In the genomic region with DNA sequence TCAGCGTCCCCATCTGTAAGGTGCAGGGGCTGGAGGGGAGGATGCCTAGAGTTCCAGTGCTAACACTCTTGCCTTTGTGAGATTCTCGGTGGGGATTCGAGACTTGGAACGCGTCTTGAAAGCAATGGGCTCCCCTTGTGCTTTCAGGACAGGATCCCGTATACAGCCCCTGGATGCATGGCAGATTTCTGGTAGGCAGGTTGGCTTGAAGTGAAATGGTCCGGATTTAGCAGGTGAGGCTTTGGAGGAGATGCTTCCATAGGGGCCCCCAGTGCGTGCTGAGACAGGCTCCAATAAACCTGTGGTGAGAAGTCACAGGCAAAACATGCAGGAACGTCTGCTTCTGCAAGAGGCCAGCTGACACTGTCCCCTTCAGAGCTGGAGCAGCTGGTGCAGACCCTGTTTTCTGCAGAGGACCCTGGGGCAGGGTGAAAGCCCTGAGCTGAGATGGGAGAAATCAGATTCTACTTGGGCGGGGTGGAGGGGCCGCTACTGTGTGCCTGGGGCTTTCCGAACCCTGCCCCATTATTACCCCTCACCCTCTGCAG, we compare ENCODE assay signal across 16 cellular contexts.
A peak's percentile ranks its signal among the peaks of the same experiment; 100 is the strongest.
DNase-seq lines count a peak whose midpoint lies in the region; TF ChIP-seq lines count a peak whose summit lies in the region.
"Had no signal": no experiment of that assay in that cellular context is flagged by ENCODE, and none has a peak within 500 bp of the region (broad histone marks: within the 10 kb centered on the region; RNA-seq: fewer than 3 reads in every experiment).

No MANE protein-coding gene starts in this region.

- CTCF ChIA-PET in activated CD4-positive, alpha-beta memory T cell treated with anti-CD3 and anti-CD28 coated beads, Interleukin-2, amount 10 ng/mL, durations not matched to agents 7 days and 5 days (lab: Charles Lee): no interaction called here
- CTCF ChIA-PET in activated CD4-positive, alpha-beta memory T cell treated with anti-CD3 and anti-CD28 coated beads for 36 hours (lab: Charles Lee): no interaction called here

- H3K27me3 Mint-ChIP-seq in activated CD4-positive, alpha-beta memory T cell treated with anti-CD3 and anti-CD28 coated beads, Interleukin-2, amount 10 ng/mL, durations not matched to agents 7 days and 5 days: peaks cover 12% of the 10 kb centered on the region
- peaks cover 31% of the 10 kb centered on the region for H3K27me3 Mint-ChIP-seq in activated CD4-positive, alpha-beta memory T cell treated with anti-CD3 and anti-CD28 coated beads for 36 hours
- H3K27me3 Mint-ChIP-seq in glutamatergic neuron (ENCODE audit: unreplicated experiment): peaks cover 2% of the 10 kb centered on the region

- no peak overlapping the region for H3K4me3 ChIP-seq in spleen
- H3K4me3 ChIP-seq: BLaER1 had no signal

- no peak overlapping the region for H3K4me3 Mint-ChIP-seq in activated CD4-positive, alpha-beta memory T cell treated with anti-CD3 and anti-CD28 coated beads, Interleukin-2, amount 10 ng/mL, durations not matched to agents 7 days and 5 days
- H3K4me3 Mint-ChIP-seq in activated CD4-positive, alpha-beta memory T cell treated with anti-CD3 and anti-CD28 coated beads for 36 hours: no peak overlapping the region
- H3K4me3 Mint-ChIP-seq in glutamatergic neuron (ENCODE audit: unreplicated experiment): no peak overlapping the region
- H3K4me3 Mint-ChIP-seq: CD8-positive, alpha-beta T cell had no signal

- H3K27ac Mint-ChIP-seq in activated CD4-positive, alpha-beta memory T cell treated with anti-CD3 and anti-CD28 coated beads, Interleukin-2, amount 10 ng/mL, durations not matched to agents 7 days and 5 days: no peak overlapping the region
- no peak overlapping the region for H3K27ac Mint-ChIP-seq in activated CD4-positive, alpha-beta memory T cell treated with anti-CD3 and anti-CD28 coated beads for 36 hours
- H3K27ac Mint-ChIP-seq in glutamatergic neuron (ENCODE audit: unreplicated experiment): no peak overlapping the region
- H3K27ac Mint-ChIP-seq: CD8-positive, alpha-beta T cell had no signal

- TF ChIP-seq POLR2A in spleen (IDR thresholded peaks at IDR 0.05): no peak

- 82 to 87% (median 84%) methylated on average over 12 of the region's 12 CpGs for WGBS in spleen, 5 donors

- H3K27ac ChIP-seq in spleen: no peak overlapping the region
- H3K27ac ChIP-seq: BLaER1 had no signal

- POLR2A ChIA-PET in activated CD4-positive, alpha-beta memory T cell treated with anti-CD3 and anti-CD28 coated beads, Interleukin-2, amount 10 ng/mL, durations not matched to agents 7 days and 5 days (lab: Charles Lee): no interaction called here
- POLR2A ChIA-PET in activated CD4-positive, alpha-beta memory T cell treated with anti-CD3 and anti-CD28 coated beads for 36 hours (lab: Charles Lee): no interaction called here

- no peaks in the 10 kb centered on the region for H3K9me3 Mint-ChIP-seq in activated CD4-positive, alpha-beta memory T cell treated with anti-CD3 and anti-CD28 coated beads, Interleukin-2, amount 10 ng/mL, durations not matched to agents 7 days and 5 days
- peaks cover 2% of the 10 kb centered on the region for H3K9me3 Mint-ChIP-seq in activated CD4-positive, alpha-beta memory T cell treated with anti-CD3 and anti-CD28 coated beads for 36 hours
- peaks cover 15% of the 10 kb centered on the region for H3K9me3 Mint-ChIP-seq in glutamatergic neuron (ENCODE audit: unreplicated experiment)
- H3K9me3 Mint-ChIP-seq: CD8-positive, alpha-beta T cell had no signal

- H3K9me3 ChIP-seq in spleen: peaks cover 0 to 3% (median 0%) of the 10 kb centered on the region in 8 donors
- H3K9me3 ChIP-seq: BLaER1 had no signal

- H3K36me3 Mint-ChIP-seq in activated CD4-positive, alpha-beta memory T cell treated with anti-CD3 and anti-CD28 coated beads, Interleukin-2, amount 10 ng/mL, durations not matched to agents 7 days and 5 days (ENCODE audit: low read depth): no peaks in the 10 kb centered on the region
- no peaks in the 10 kb centered on the region for H3K36me3 Mint-ChIP-seq in activated CD4-positive, alpha-beta memory T cell treated with anti-CD3 and anti-CD28 coated beads for 36 hours
- H3K36me3 Mint-ChIP-seq in glutamatergic neuron (ENCODE audit: unreplicated experiment): no peaks in the 10 kb centered on the region
- H3K36me3 Mint-ChIP-seq: CD8-positive, alpha-beta T cell had no signal

- TF ChIP-seq CTCF in glutamatergic neuron (IDR thresholded peaks at IDR 0.05; ENCODE audit: partially characterized antibody, unreplicated experiment): no peak
- no peak for TF ChIP-seq CTCF in spleen (IDR thresholded peaks at IDR 0.05 in 8 of 11, conservative IDR thresholded peaks at IDR 0.05 in 3 of 11)

- no peaks in the 10 kb centered on the region for H3K4me1 ChIP-seq in spleen

- intact Hi-C loops in activated CD4-positive, alpha-beta memory T cell treated with anti-CD3 and anti-CD28 coated beads for 36 hours (cut with micrococcal nuclease): no loop called here
- intact Hi-C loops in spleen (cut with DNase I; ENCODE audit: low total_unique reads): no loop called here

- peak; percentile 12 for DNase-seq in activated CD4-positive, alpha-beta memory T cell treated with anti-CD3 and anti-CD28 coated beads, Interleukin-2, amount 10 ng/mL, durations not matched to agents 7 days and 5 days
- DNase-seq in activated CD4-positive, alpha-beta memory T cell treated with anti-CD3 and anti-CD28 coated beads for 36 hours: no peak
- DNase-seq in NCI-H2171 treated with DMSO at 0.1 percent for 48 hours (lab: John Stamatoyannopoulos, UW): peak; percentile 74
- peak; percentile 18 for DNase-seq in glutamatergic neuron
- peak; percentile 19 for DNase-seq in spleen
- DNase-seq in activated CD4-positive, CD25-positive, alpha-beta regulatory T cell treated with anti-CD3 and anti-CD28 coated beads, Interleukin-2, amount 50 U/mL, for 72 hours: no peak
- DNase-seq in AG08396 (ENCODE audit: low spot score): no peak
- no peak for DNase-seq in UCSD-AML1 (lab: John Stamatoyannopoulos, UW; ENCODE audit: unreplicated experiment)
- DNase-seq: CD8-positive, alpha-beta T cell; KBM-7; NCI-H1436 treated with DMSO at 0.1 percent for 48 hours; NCI-H2081 treated with DMSO at 0.1 percent for 48 hours; NK-92 treated with Interleukin-12 subunit alpha and Interleukin-12 subunit beta, amount 100 ng/mL, for 24 hours; OCI-M1; RPMI8226 had no signal

- no peaks in the 10 kb centered on the region for H3K4me1 Mint-ChIP-seq in activated CD4-positive, alpha-beta memory T cell treated with anti-CD3 and anti-CD28 coated beads, Interleukin-2, amount 10 ng/mL, durations not matched to agents 7 days and 5 days
- H3K4me1 Mint-ChIP-seq in activated CD4-positive, alpha-beta memory T cell treated with anti-CD3 and anti-CD28 coated beads for 36 hours (ENCODE audit: low read depth): no peaks in the 10 kb centered on the region
- peaks cover 41% of the 10 kb centered on the region for H3K4me1 Mint-ChIP-seq in glutamatergic neuron (ENCODE audit: low read depth, unreplicated experiment)

- no peaks in the 10 kb centered on the region for H3K36me3 ChIP-seq in spleen
- H3K36me3 ChIP-seq: BLaER1 had no signal

- H3K27me3 ChIP-seq in spleen (replicated peaks in 1 of 7): peaks cover 0 to 65% (median 0%) of the 10 kb centered on the region in 7 donors
- H3K27me3 ChIP-seq: BLaER1 had no signal

Comparison
In these comparisons a context has a peak if more than half of its experiments do, and no peak if none do; other contexts are left out.
1. DNase-seq: peak in activated CD4-positive, alpha-beta memory T cell treated with anti-CD3 and anti-CD28 coated beads, Interleukin-2, amount 10 ng/mL, durations not matched to agents 7 days and 5 days (single experiment), NCI-H2171 treated with DMSO at 0.1 percent for 48 hours (single experiment), glutamatergic neuron (single experiment) and spleen (single experiment); none in activated CD4-positive, alpha-beta memory T cell treated with anti-CD3 and anti-CD28 coated beads for 36 hours (single experiment), activated CD4-positive, CD25-positive, alpha-beta regulatory T cell treated with anti-CD3 and anti-CD28 coated beads, Interleukin-2, amount 50 U/mL, for 72 hours (single experiment), AG08396 (single experiment) and UCSD-AML1 (single experiment).